In the genomic region with DNA sequence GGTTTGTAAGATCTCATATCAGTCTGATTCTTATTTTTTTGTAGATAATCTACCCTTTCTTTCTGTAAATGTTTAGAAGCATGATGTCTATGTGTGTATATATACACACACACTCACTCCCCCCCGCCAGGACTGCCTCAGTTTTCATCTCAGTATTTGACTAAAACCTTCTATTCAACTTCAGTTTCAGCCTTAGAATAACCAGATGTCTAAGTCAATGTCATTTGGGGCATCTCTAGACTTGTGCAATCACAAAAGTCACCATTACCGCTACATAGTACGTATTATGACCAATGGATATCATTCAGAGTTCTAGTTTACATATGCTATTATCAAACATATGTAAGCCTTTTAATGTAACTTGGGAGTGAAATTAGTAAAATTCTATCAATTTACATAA, we compare ENCODE assay signal across 12 cellular contexts. TPM values are rescaled to one million over a fixed set of nuclear protein-coding genes. Genes with fewer than 3 reads are reported as not detected.
DNase-seq lines count a peak whose midpoint lies in the region; ATAC-seq and TF ChIP-seq lines count a peak whose summit lies in the region.
"Had no signal": no experiment of that assay in that cellular context is flagged by ENCODE, and none has a peak within 500 bp of the region (broad histone marks: within the 10 kb centered on the region; RNA-seq: fewer than 3 reads in every experiment).

No MANE protein-coding gene starts in this region.

- POLR2A ChIA-PET in activated B cell treated with CpG ODN at 0.5 μM for 24 hours (lab: Charles Lee), result interaction anchor here (1.4 to 8.0 kb wide), 2 partner anchors 40 to 82 kb away, joined by 4 to 311 read pairs; a partner anchor contains a TSS

- CTCF ChIA-PET in activated B cell treated with CpG ODN at 0.5 μM for 24 hours (lab: Charles Lee), result no interaction called here

- H3K27ac Mint-ChIP-seq in HFFc6 (peak overlapping the region; percentile 92; the same call in 1 of the 2 replicates), activated B cell treated with CpG ODN at 0.5 μM for 24 hours (peak overlapping the region; percentile 70)

- H3K4me1 ChIP-seq in BE2C, result peaks cover 28% of the 10 kb centered on the region

- peaks cover 24% of the 10 kb centered on the region for H3K36me3 Mint-ChIP-seq in HFFc6 (ENCODE audit: low read depth)
- peaks cover 38% of the 10 kb centered on the region for H3K36me3 Mint-ChIP-seq in activated B cell treated with CpG ODN at 0.5 μM for 24 hours (ENCODE audit: low read depth)

- ATAC-seq in activated B cell treated with CpG ODN at 0.5 μM for 24 hours (ENCODE audit: low read depth), result no peak
- ATAC-seq: gastroesophageal sphincter, upper lobe of right lung had no signal

- TF ChIP-seq CTCF in BE2C (IDR thresholded peaks at IDR 0.05; ENCODE audit: low read depth, low read length) (no peak), HFFc6 (IDR thresholded peaks at IDR 0.05) (no peak), activated B cell treated with CpG ODN at 0.5 μM for 24 hours (IDR thresholded peaks at IDR 0.05) (no peak)

- no peaks in the 10 kb centered on the region for H3K9me3 ChIP-seq in BE2C
- H3K9me3 ChIP-seq: gastroesophageal sphincter, upper lobe of right lung had no signal

- DNase-seq in BE2C, result no peak
- no peak for DNase-seq in HFFc6
- no peak for DNase-seq in activated B cell treated with CpG ODN at 0.5 μM for 24 hours
- peak; percentile 0 for DNase-seq in left kidney (ENCODE audit: low read depth, low spot score)
- no peak for DNase-seq in activated effector memory CD4-positive, alpha-beta T cell treated with anti-CD3 and anti-CD28 coated beads, Interleukin-2, amount 50 U/mL, for 16 hours
- no peak for DNase-seq in LoVo (ENCODE audit: low spot score)
- DNase-seq in activated effector memory CD4-positive, alpha-beta T cell treated with Interleukin-2 at 50 U/mL for 16 hours, result no peak
- DNase-seq in DMS79 (lab: John Stamatoyannopoulos, UW), result no peak
- DNase-seq: caudate nucleus, NCI-H82, upper lobe of right lung had no signal

- H3K9me3 Mint-ChIP-seq in HFFc6, result no peaks in the 10 kb centered on the region
- no peaks in the 10 kb centered on the region for H3K9me3 Mint-ChIP-seq in activated B cell treated with CpG ODN at 0.5 μM for 24 hours

- H3K27me3 ChIP-seq in BE2C, result no peaks in the 10 kb centered on the region
- H3K27me3 ChIP-seq: gastroesophageal sphincter, upper lobe of right lung had no signal

- H3K27me3 Mint-ChIP-seq in HFFc6 (ENCODE audit: insufficient read depth), result peaks cover 4% of the 10 kb centered on the region; the same call in 1 of the 2 replicates
- no peaks in the 10 kb centered on the region for H3K27me3 Mint-ChIP-seq in activated B cell treated with CpG ODN at 0.5 μM for 24 hours

- H3K4me1 Mint-ChIP-seq in HFFc6 (ENCODE audit: low read depth), result peaks cover 62% of the 10 kb centered on the region
- peaks cover 61% of the 10 kb centered on the region for H3K4me1 Mint-ChIP-seq in activated B cell treated with CpG ODN at 0.5 μM for 24 hours

- H3K36me3 ChIP-seq in BE2C, result peaks cover 25% of the 10 kb centered on the region
- H3K36me3 ChIP-seq: gastroesophageal sphincter, upper lobe of right lung had no signal

- peak overlapping the region; percentile 99 for H3K4me3 ChIP-seq in BE2C (ENCODE audit: low read depth, low read length)
- H3K4me3 ChIP-seq: gastroesophageal sphincter, upper lobe of right lung had no signal

- intact Hi-C loops in activated B cell treated with CpG ODN at 0.5 μM for 24 hours (cut with micrococcal nuclease), result no loop called here

- no peak overlapping the region; the same call in 1 of the 2 replicates for H3K4me3 Mint-ChIP-seq in HFFc6
- peak overlapping the region; percentile 1 for H3K4me3 Mint-ChIP-seq in activated B cell treated with CpG ODN at 0.5 μM for 24 hours

RNA-seq across cellular contexts. Expression of gene BOLA1, which starts 53.3 kb away (rescaled TPM):
- polyA plus RNA-seq in BE2C (2012; ENCODE audit: insufficient read depth, insufficient read length, low read depth), result 38.1 TPM
- 1 to 10 TPM; 5.3 to 8.9 (median 6.7) TPM for total RNA-seq in HFFc6 (2021; fragmentation: NEBNext Ultra II Directional; extraction: Animal tissue kit (Norgen Biotek cat#: 25700))
- 10.2 and 11.6 TPM in 2 replicates for total RNA-seq in activated B cell treated with CpG ODN at 0.5 μM for 24 hours
